17 cellular contexts compared by ENCODE assay signal in the genomic region with DNA sequence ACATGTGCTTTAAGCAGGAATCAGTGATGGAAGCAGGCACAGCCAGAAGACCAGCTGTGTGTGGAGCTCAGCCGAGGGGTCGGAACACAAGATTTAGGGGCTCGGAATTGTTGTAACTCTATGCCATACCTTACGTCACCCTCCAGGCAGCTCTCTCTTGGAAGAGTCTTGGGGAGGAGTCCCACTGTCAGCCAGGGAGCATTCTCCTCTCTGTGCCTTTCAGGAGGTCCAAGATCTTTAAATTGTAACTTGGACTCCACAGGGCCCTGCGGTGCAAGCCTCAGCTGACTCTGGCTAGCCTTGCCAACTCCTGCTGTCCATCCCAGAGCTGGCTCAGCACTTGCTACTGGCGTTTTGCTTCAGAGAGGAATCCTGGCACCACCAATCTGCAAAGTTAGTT. TPM values are rescaled to one million over a fixed set of nuclear protein-coding genes. Genes with fewer than 3 reads are reported as not detected.
"Had no signal": no experiment of that assay in that cellular context is flagged by ENCODE, and none has a peak within 500 bp of the region (broad histone marks: within the 10 kb centered on the region; RNA-seq: fewer than 3 reads in every experiment).

No MANE protein-coding gene starts in this region.

- ATAC-seq: activated CD8-positive, alpha-beta T cell treated with anti-CD3 and anti-CD28 coated beads for 36 hours; activated naive CD8-positive, alpha-beta T cell treated with anti-CD3 and anti-CD28 coated beads, Interleukin-2, amount 50 U/mL, for 24 hours; foreskin keratinocyte; stimulated activated memory B cell treated with anti-CD40 and anti-IgM and Interleukin-4, amounts not matched to agents 10 μg/mL and 1 μg/mL and 100 μg/mL, for 72 hours had no signal

- H3K27me3 ChIP-seq: esophagus muscularis mucosa, foreskin keratinocyte, transverse colon had no signal

- H3K36me3 Mint-ChIP-seq: stimulated activated memory B cell treated with anti-CD40 and anti-IgM and Interleukin-4, amounts not matched to agents 10 μg/mL and 1 μg/mL and 100 μg/mL, for 72 hours had no signal

- H3K4me3 Mint-ChIP-seq: activated CD8-positive, alpha-beta T cell treated with anti-CD3 and anti-CD28 coated beads for 36 hours; activated naive CD8-positive, alpha-beta T cell treated with anti-CD3 and anti-CD28 coated beads, Interleukin-2, amount 50 U/mL, for 24 hours; neural crest cell; stimulated activated memory B cell treated with anti-CD40 and anti-IgM and Interleukin-4, amounts not matched to agents 10 μg/mL and 1 μg/mL and 100 μg/mL, for 72 hours had no signal

- H3K9me3 Mint-ChIP-seq: activated CD8-positive, alpha-beta T cell treated with anti-CD3 and anti-CD28 coated beads for 36 hours; activated naive CD8-positive, alpha-beta T cell treated with anti-CD3 and anti-CD28 coated beads, Interleukin-2, amount 50 U/mL, for 24 hours; stimulated activated memory B cell treated with anti-CD40 and anti-IgM and Interleukin-4, amounts not matched to agents 10 μg/mL and 1 μg/mL and 100 μg/mL, for 72 hours had no signal

- H3K36me3 ChIP-seq: esophagus muscularis mucosa, transverse colon, WERI-Rb-1 had no signal

- H3K9me3 ChIP-seq: esophagus muscularis mucosa, transverse colon had no signal

- DNase-seq: activated CD4-positive, alpha-beta T cell treated with anti-CD3 and anti-CD28 coated beads for 4 hours; activated CD8-positive, alpha-beta T cell treated with anti-CD3 and anti-CD28 coated beads for 36 hours; activated naive CD4-positive, alpha-beta T cell treated with Interleukin-2 at 50 U/mL for 16 hours; activated naive CD8-positive, alpha-beta T cell treated with anti-CD3 and anti-CD28 coated beads, Interleukin-2, amount 50 U/mL, for 24 hours; cerebellar nuclear complex; dorsolateral prefrontal cortex; foreskin keratinocyte; head of caudate nucleus; islet precursor cell; stimulated activated CD4-positive, alpha-beta T cell treated with anti-CD3 and anti-CD28 coated beads, Interleukin-1b, Interleukin-23, amount 100 ng/mL, for 48 hours; T1000; transverse colon; WERI-Rb-1 had no signal

- H3K27ac ChIP-seq: dorsolateral prefrontal cortex, esophagus muscularis mucosa, foreskin keratinocyte, transverse colon, WERI-Rb-1 had no signal

- H3K4me3 ChIP-seq: dorsolateral prefrontal cortex, esophagus muscularis mucosa, smooth muscle cell, transverse colon had no signal

- H3K4me1 ChIP-seq: esophagus muscularis mucosa, foreskin keratinocyte, transverse colon had no signal

- H3K27ac Mint-ChIP-seq: activated CD8-positive, alpha-beta T cell treated with anti-CD3 and anti-CD28 coated beads for 36 hours; activated naive CD8-positive, alpha-beta T cell treated with anti-CD3 and anti-CD28 coated beads, Interleukin-2, amount 50 U/mL, for 24 hours; stimulated activated memory B cell treated with anti-CD40 and anti-IgM and Interleukin-4, amounts not matched to agents 10 μg/mL and 1 μg/mL and 100 μg/mL, for 72 hours had no signal

RNA-seq across cellular contexts. Expression of gene ROR1, which starts 26.4 kb away (rescaled TPM):
- total RNA-seq: activated CD8-positive, alpha-beta T cell treated with anti-CD3 and anti-CD28 coated beads for 36 hours had no signal
